ENCODE assay signal across 2 cellular contexts in genomic region chr2:235001237-235002133, GRCh38.
TF ChIP-seq lines count a peak whose summit lies in the region.

No MANE protein-coding gene starts in this region.

TF ChIP-seq in IMR-90, 13 proteins besides CTCF, POLR2A, EP300 and RAD21:
- TF ChIP-seq CEBPB (IDR thresholded peaks at IDR 0.05; ENCODE audit: low read depth, low read length) = no peak
- no peak for TF ChIP-seq ELK1 (IDR thresholded peaks at IDR 0.05; ENCODE audit: borderline replicate concordance, low read depth, low read length)
- no peak for TF ChIP-seq CHD1 (IDR thresholded peaks at IDR 0.05; ENCODE audit: low read depth, low read length)

TF ChIP-seq in K562, 482 proteins besides CTCF, POLR2A, EP300 and RAD21:
- TF ChIP-seq TAL1 (IDR thresholded peaks at IDR 0.05) (peak; percentile 37; the same call in 1 of the 2 replicates), STAG1 (CRISPR knock-in tag; IDR thresholded peaks at IDR 0.05; ENCODE audit: borderline replicate concordance) (no peak), ARID1B (IDR thresholded peaks at IDR 0.05) (peak; percentile 42)
